In the genomic region with DNA sequence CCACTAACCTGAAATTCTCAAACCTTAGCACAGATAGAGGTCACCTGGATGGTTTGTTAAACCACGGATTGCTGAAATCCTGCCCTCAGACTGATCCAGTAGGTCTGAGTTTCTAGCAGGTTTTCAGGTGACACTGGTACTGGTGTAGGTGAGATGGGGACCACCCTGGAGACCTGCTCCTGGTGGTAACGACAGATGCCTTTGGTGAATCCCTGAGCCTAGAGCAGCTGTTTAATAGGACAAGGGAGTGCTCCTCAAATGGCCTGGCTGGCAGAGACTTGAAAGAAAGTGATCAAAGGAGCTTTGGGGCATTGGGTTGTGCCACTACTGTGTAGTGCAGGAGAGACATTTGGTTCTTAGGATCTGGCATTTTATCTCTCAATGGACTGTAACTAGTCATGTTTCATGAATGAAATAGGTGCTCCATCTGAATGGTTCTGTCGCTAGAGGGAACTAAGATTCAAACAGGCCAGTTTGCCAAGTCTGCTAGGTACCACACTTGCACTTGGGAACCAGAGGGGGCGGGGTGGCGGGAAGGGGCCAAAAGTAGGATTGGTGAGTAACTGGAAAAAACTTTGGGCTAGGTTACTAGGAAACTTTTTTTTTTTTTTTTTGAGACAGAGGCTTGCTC, we compare ENCODE assay signal across 10 cellular contexts. TPM values are rescaled to one million over a fixed set of nuclear protein-coding genes. Genes with fewer than 3 reads are reported as not detected.
A peak's percentile ranks its signal among the peaks of the same experiment; 100 is the strongest.
DNase-seq lines count a peak whose midpoint lies in the region; ATAC-seq, FAIRE-seq and TF ChIP-seq lines count a peak whose summit lies in the region.
"Had no signal": no experiment of that assay in that cellular context is flagged by ENCODE, and none has a peak within 500 bp of the region (broad histone marks: within the 10 kb centered on the region; RNA-seq: fewer than 3 reads in every experiment).

No MANE protein-coding gene starts in this region.

- H3K27me3 ChIP-seq in Peyer's patch = no peaks in the 10 kb centered on the region

- H3K4me3 Mint-ChIP-seq in activated naive CD4-positive, alpha-beta T cell treated with anti-CD3 and anti-CD28 coated beads for 36 hours = no peak overlapping the region

- H3K27me3 Mint-ChIP-seq in activated naive CD4-positive, alpha-beta T cell treated with anti-CD3 and anti-CD28 coated beads for 36 hours (ENCODE audit: low read depth) = no peaks in the 10 kb centered on the region

- peaks cover 24 to 38% of the 10 kb centered on the region in 2 donors for H3K36me3 Mint-ChIP-seq in activated naive CD4-positive, alpha-beta T cell treated with anti-CD3 and anti-CD28 coated beads, Interleukin-2, amount 50 U/mL, for 72 hours
- peaks cover 48% of the 10 kb centered on the region for H3K36me3 Mint-ChIP-seq in activated naive CD4-positive, alpha-beta T cell treated with anti-CD3 and anti-CD28 coated beads for 36 hours (ENCODE audit: low read depth)

- H3K27ac ChIP-seq in RWPE1 = peak overlapping the region; percentile 90
- H3K27ac ChIP-seq in Peyer's patch = no peak overlapping the region
- H3K27ac ChIP-seq: VCaP had no signal

- ATAC-seq in activated naive CD4-positive, alpha-beta T cell treated with anti-CD3 and anti-CD28 coated beads, Interleukin-2, amount 50 U/mL, for 72 hours = no peak
- no peak for ATAC-seq in HG03108 (IDR thresholded peaks at IDR 0.05; ENCODE audit: unreplicated experiment)

- peaks cover 29% of the 10 kb centered on the region for H3K4me1 Mint-ChIP-seq in activated naive CD4-positive, alpha-beta T cell treated with anti-CD3 and anti-CD28 coated beads for 36 hours (ENCODE audit: low read depth)

- CTCF ChIA-PET in activated naive CD4-positive, alpha-beta T cell treated with anti-CD3 and anti-CD28 coated beads for 36 hours (lab: Charles Lee) = interaction anchor here (0.7 kb wide), 1 partner anchor 64 kb away, joined by 3 read pairs; no protein-coding TSS in a partner anchor
- CTCF ChIA-PET in RWPE1 (lab: Yijun Ruan, JAX) = interaction anchor here (0.6 kb wide), 1 partner anchor 558 kb away, joined by 5 read pairs; no protein-coding TSS in a partner anchor

- in situ Hi-C loops in GM13976 (cut with MboI; ENCODE audit: low sequenced_read_pairs, unreplicated experiment) = no loop called here

- peaks cover 0 to 26% (median 4%) of the 10 kb centered on the region in 4 donors for H3K4me1 ChIP-seq in Peyer's patch

- peaks cover 0 to 42% (median 0%) of the 10 kb centered on the region in 3 donors for H3K36me3 ChIP-seq in Peyer's patch

- no peak for DNase-seq in activated naive CD4-positive, alpha-beta T cell treated with anti-CD3 and anti-CD28 coated beads, Interleukin-2, amount 50 U/mL, for 72 hours (ENCODE audit: low spot score in 2 of 2)
- DNase-seq in activated naive CD4-positive, alpha-beta T cell treated with anti-CD3 and anti-CD28 coated beads for 36 hours = no peak
- DNase-seq in RWPE1 (ENCODE audit: low spot score) = no peak
- peak; percentile 41 for DNase-seq in fibroblast of gingiva (ENCODE audit: low read depth)
- peak; percentile 76 for DNase-seq in urothelium cell line (ENCODE audit: low spot score)
- no peak for DNase-seq in GM13976 (ENCODE audit: low spot score)
- DNase-seq in Peyer's patch = no peak
- DNase-seq: DND-41 had no signal

- no peak for TF ChIP-seq POLR2A in Peyer's patch (IDR thresholded peaks at IDR 0.05)

- no peak overlapping the region for H3K4me3 ChIP-seq in Peyer's patch

- H3K9me3 ChIP-seq in Peyer's patch = no peaks in the 10 kb centered on the region

- peak overlapping the region; percentile 64 to 79 for H3K27ac Mint-ChIP-seq in activated naive CD4-positive, alpha-beta T cell treated with anti-CD3 and anti-CD28 coated beads, Interleukin-2, amount 50 U/mL, for 72 hours
- no peak overlapping the region for H3K27ac Mint-ChIP-seq in activated naive CD4-positive, alpha-beta T cell treated with anti-CD3 and anti-CD28 coated beads for 36 hours

- TF ChIP-seq CTCF in RWPE1 (conservative IDR thresholded peaks at IDR 0.05; ENCODE audit: low read depth) = no peak; the same call in 1 of the 2 replicates
- TF ChIP-seq CTCF in GM13976 (IDR thresholded peaks at IDR 0.05; ENCODE audit: borderline replicate concordance, control extremely low read depth, extremely low read depth, insufficient read depth, missing control alignments) = no peak
- no peak for TF ChIP-seq CTCF in Peyer's patch (IDR thresholded peaks at IDR 0.05)

- POLR2A ChIA-PET in RWPE1 (lab: Yijun Ruan, JAX; ENCODE audit: low non-redundant PET) = interaction anchor here (0.7 kb wide), 1 partner anchor 40 kb away, joined by 3 read pairs; no protein-coding TSS in a partner anchor

- intact Hi-C loops in activated naive CD4-positive, alpha-beta T cell treated with anti-CD3 and anti-CD28 coated beads for 36 hours (cut with micrococcal nuclease) = no loop called here

- FAIRE-seq in urothelium cell line (lab: Jason Lieb, UNC) = no peak

- no peaks in the 10 kb centered on the region for H3K9me3 Mint-ChIP-seq in activated naive CD4-positive, alpha-beta T cell treated with anti-CD3 and anti-CD28 coated beads, Interleukin-2, amount 50 U/mL, for 72 hours
- no peaks in the 10 kb centered on the region for H3K9me3 Mint-ChIP-seq in activated naive CD4-positive, alpha-beta T cell treated with anti-CD3 and anti-CD28 coated beads for 36 hours

RNA-seq across cellular contexts. Expression of gene IFI35, which starts 2.9 kb away (rescaled TPM):
- 10 to 100 TPM; 33.3 to 62.3 TPM for total RNA-seq in activated naive CD4-positive, alpha-beta T cell treated with anti-CD3 and anti-CD28 coated beads, Interleukin-2, amount 50 U/mL, for 72 hours
- 10 to 100 TPM; 43.9 to 50.5 TPM for total RNA-seq in activated naive CD4-positive, alpha-beta T cell treated with anti-CD3 and anti-CD28 coated beads for 36 hours
- total RNA-seq in Peyer's patch = 10 to 100 TPM; 60.1 to 85.8 (median 73.4) TPM

RNA-seq across cellular contexts. Expression of gene RPL27, which starts 5.4 kb away (rescaled TPM):
- 1,000 to 10,000 TPM; 1,275 to 1,425 TPM for total RNA-seq in activated naive CD4-positive, alpha-beta T cell treated with anti-CD3 and anti-CD28 coated beads, Interleukin-2, amount 50 U/mL, for 72 hours
- 1,000 to 10,000 TPM; 1,974 to 2,033 TPM for total RNA-seq in activated naive CD4-positive, alpha-beta T cell treated with anti-CD3 and anti-CD28 coated beads for 36 hours
- 1,000 to 10,000 TPM in 1 of 4 donors, 100 to 1,000 TPM in 3; 331 to 1,066 (median 442) TPM for total RNA-seq in Peyer's patch

RNA-seq across cellular contexts. Expression of gene VAT1, which starts 18.5 kb away (rescaled TPM):
- 10 to 100 TPM; 28.3 to 35.7 TPM for total RNA-seq in activated naive CD4-positive, alpha-beta T cell treated with anti-CD3 and anti-CD28 coated beads, Interleukin-2, amount 50 U/mL, for 72 hours
- 10 to 100 TPM; 32.6 to 34.7 TPM for total RNA-seq in activated naive CD4-positive, alpha-beta T cell treated with anti-CD3 and anti-CD28 coated beads for 36 hours
- total RNA-seq in Peyer's patch = 10 to 100 TPM; 52.8 to 97.8 (median 71.5) TPM

RNA-seq across cellular contexts. Expression of gene RND2, which starts 21.4 kb away (rescaled TPM):
- not detected for total RNA-seq in activated naive CD4-positive, alpha-beta T cell treated with anti-CD3 and anti-CD28 coated beads, Interleukin-2, amount 50 U/mL, for 72 hours
- total RNA-seq in activated naive CD4-positive, alpha-beta T cell treated with anti-CD3 and anti-CD28 coated beads for 36 hours = not detected
- 1 to 10 TPM in 1 of 4 donors, under 1 TPM in 3; 0.27 to 1.7 (median 0.32) TPM for total RNA-seq in Peyer's patch

RNA-seq across cellular contexts. Expression of gene RUNDC1, which starts 23.3 kb away (rescaled TPM):
- total RNA-seq in activated naive CD4-positive, alpha-beta T cell treated with anti-CD3 and anti-CD28 coated beads, Interleukin-2, amount 50 U/mL, for 72 hours = 10 to 100 TPM; 10.7 to 15.2 TPM
- total RNA-seq in activated naive CD4-positive, alpha-beta T cell treated with anti-CD3 and anti-CD28 coated beads for 36 hours = 1 to 10 TPM; 5.9 to 6.5 TPM
- 10 to 100 TPM; 17.2 to 37.3 (median 26.9) TPM for total RNA-seq in Peyer's patch

Comparison
In these comparisons a context has a peak if more than half of its experiments do, and no peak if none do; other contexts are left out.
1. DNase-seq: peak in fibroblast of gingiva (single experiment) and urothelium cell line (single experiment); none in activated naive CD4-positive, alpha-beta T cell treated with anti-CD3 and anti-CD28 coated beads, Interleukin-2, amount 50 U/mL, for 72 hours (0 of 2), activated naive CD4-positive, alpha-beta T cell treated with anti-CD3 and anti-CD28 coated beads for 36 hours (single experiment), RWPE1 (single experiment), GM13976 (single experiment) and Peyer's patch (0 of 3).